Comparison of ENCODE assay signal across 13 cellular contexts in genomic region chr3:133942761-133943535, GRCh38. TPM values are rescaled to one million over a fixed set of nuclear protein-coding genes. Genes with fewer than 3 reads are reported as not detected.
A peak's percentile ranks its signal among the peaks of the same experiment; 100 is the strongest.
DNase-seq lines count a peak whose midpoint lies in the region; ATAC-seq and TF ChIP-seq lines count a peak whose summit lies in the region.
"Had no signal": no experiment of that assay in that cellular context is flagged by ENCODE, and none has a peak within 500 bp of the region (broad histone marks: within the 10 kb centered on the region; RNA-seq: fewer than 3 reads in every experiment).

No MANE protein-coding gene starts in this region.

- no peaks in the 10 kb centered on the region for H3K9me3 ChIP-seq in skeletal muscle satellite cell (replicated peaks; ENCODE audit: low read length)
- H3K9me3 ChIP-seq: ovary had no signal

- no peak overlapping the region for H3K9ac ChIP-seq in skeletal muscle satellite cell (ENCODE audit: low read depth, low read length)

- H3K27me3 ChIP-seq in HL-60 (ENCODE audit: insufficient read depth, poor library complexity, severe bottlenecking) (no peaks in the 10 kb centered on the region), skeletal muscle satellite cell (ENCODE audit: control insufficient read depth, insufficient read depth, low read length) (no peaks in the 10 kb centered on the region)
- H3K27me3 ChIP-seq: cardiac muscle cell, ovary had no signal

- H3K36me3 ChIP-seq in skeletal muscle satellite cell (ENCODE audit: insufficient read depth, low read length), result no peaks in the 10 kb centered on the region
- H3K36me3 ChIP-seq: cardiac muscle cell, ovary had no signal

- no peak for DNase-seq in CD14-positive monocyte (ENCODE audit: low spot score)
- DNase-seq in HL-60 (ENCODE audit: low read depth in 1 of 2, low spot score in 1 of 2), result no peak
- no peak for DNase-seq in central memory CD8-positive, alpha-beta T cell (ENCODE audit: low spot score in 2 of 2)
- no peak for DNase-seq in nucleus accumbens (lab: John Stamatoyannopoulos, UW)
- no peak for DNase-seq in NAMALWA (ENCODE audit: low spot score)
- DNase-seq: CD8-positive, alpha-beta memory T cell; immature natural killer cell had no signal

- H3K9me3 Mint-ChIP-seq in CD14-positive monocyte, result no peaks in the 10 kb centered on the region
- H3K9me3 Mint-ChIP-seq in central memory CD8-positive, alpha-beta T cell, result no peaks in the 10 kb centered on the region
- H3K9me3 Mint-ChIP-seq: activated naive CD4-positive, alpha-beta T cell treated with anti-CD3 and anti-CD28 coated beads, Interleukin-2, amount 50 U/mL, for 24 hours; CD8-positive, alpha-beta memory T cell; immature natural killer cell had no signal

- H3K4me1 ChIP-seq in skeletal muscle satellite cell (ENCODE audit: control insufficient read depth, insufficient read depth, low read length), result peaks cover 51% of the 10 kb centered on the region

- H3K36me3 Mint-ChIP-seq in CD14-positive monocyte, result no peaks in the 10 kb centered on the region
- H3K36me3 Mint-ChIP-seq in central memory CD8-positive, alpha-beta T cell (ENCODE audit: insufficient read depth), result no peaks in the 10 kb centered on the region
- H3K36me3 Mint-ChIP-seq: activated naive CD4-positive, alpha-beta T cell treated with anti-CD3 and anti-CD28 coated beads, Interleukin-2, amount 50 U/mL, for 24 hours; immature natural killer cell had no signal

- TF ChIP-seq CTCF in CD14-positive monocyte (IDR thresholded peaks at IDR 0.05), result no peak
- TF ChIP-seq CTCF in HL-60 (IDR thresholded peaks at IDR 0.05; ENCODE audit: insufficient read depth, low read length), result no peak

- H3K4me1 Mint-ChIP-seq in CD14-positive monocyte, result peaks cover 18% of the 10 kb centered on the region
- H3K4me1 Mint-ChIP-seq in central memory CD8-positive, alpha-beta T cell, result peaks cover 6% of the 10 kb centered on the region

- ATAC-seq in central memory CD8-positive, alpha-beta T cell (replicated peaks; ENCODE audit: extremely low read depth, poor library complexity, severe bottlenecking), result no peak
- no peak for ATAC-seq in GM18502 (IDR thresholded peaks at IDR 0.05; ENCODE audit: poor library complexity, unreplicated experiment)

- H3K27ac ChIP-seq in HL-60 (replicated peaks), result peak overlapping the region; percentile 56
- H3K27ac ChIP-seq: cardiac muscle cell, ovary, VCaP had no signal

- H3K4me3 ChIP-seq in HL-60 (replicated peaks; ENCODE audit: insufficient read depth, low read length) (no peak overlapping the region), skeletal muscle satellite cell (ENCODE audit: low read length) (no peak overlapping the region)
- H3K4me3 ChIP-seq: cardiac muscle cell, ovary had no signal

- intact Hi-C loops in CD14-positive monocyte (cut with micrococcal nuclease), result no loop called here

- peak overlapping the region; percentile 71 for H3K4me2 ChIP-seq in skeletal muscle satellite cell (ENCODE audit: low read length)

- peak overlapping the region in 1 of 7 donors; percentile 51 for H3K27ac Mint-ChIP-seq in CD14-positive monocyte
- peak overlapping the region; percentile 13 for H3K27ac Mint-ChIP-seq in central memory CD8-positive, alpha-beta T cell (ENCODE audit: low read depth)
- H3K27ac Mint-ChIP-seq: activated naive CD4-positive, alpha-beta T cell treated with anti-CD3 and anti-CD28 coated beads, Interleukin-2, amount 50 U/mL, for 24 hours; CD8-positive, alpha-beta memory T cell; immature natural killer cell had no signal

- H3K27me3 Mint-ChIP-seq in CD14-positive monocyte (ENCODE audit: low read depth in 3 of 3), result peaks cover 2 to 14% (median 2%) of the 10 kb centered on the region in 3 donors
- H3K27me3 Mint-ChIP-seq in central memory CD8-positive, alpha-beta T cell, result peaks cover 39% of the 10 kb centered on the region
- H3K27me3 Mint-ChIP-seq: activated naive CD4-positive, alpha-beta T cell treated with anti-CD3 and anti-CD28 coated beads, Interleukin-2, amount 50 U/mL, for 24 hours had no signal

- peak overlapping the region; percentile 60 to 87 for H3K4me3 Mint-ChIP-seq in CD14-positive monocyte
- H3K4me3 Mint-ChIP-seq in central memory CD8-positive, alpha-beta T cell, result no peak overlapping the region
- H3K4me3 Mint-ChIP-seq: activated naive CD4-positive, alpha-beta T cell treated with anti-CD3 and anti-CD28 coated beads, Interleukin-2, amount 50 U/mL, for 24 hours had no signal

RNA-seq across cellular contexts. Expression of gene RAB6B, which starts 47.3 kb away (rescaled TPM):
- under 1 TPM in 1 of 2 donors, not detected in 1; 0.46 TPM for polyA plus RNA-seq in CD14-positive monocyte
- 0.44 and 1.8 TPM in 2 replicates for total RNA-seq in skeletal muscle satellite cell (2012; rRNA removed)
